7 cellular contexts compared by ENCODE assay signal in genomic region chr5:83148370-83148769, GRCh38.
"Had no signal": no experiment of that assay in that cellular context is flagged by ENCODE, and none has a peak within 500 bp of the region (broad histone marks: within the 10 kb centered on the region; RNA-seq: fewer than 3 reads in every experiment).

No MANE protein-coding gene starts in this region.

- H2AFZ ChIP-seq: GM23338 had no signal

- DNase-seq: H7, Kasumi-1, KG1 had no signal

- FAIRE-seq: HTR-8/SVneo had no signal

- H3K36me3 ChIP-seq: HAP-1 had no signal

- H3K4me1 ChIP-seq: HAP-1 had no signal

- ATAC-seq: GM23338, HCT116 had no signal

- H3K4me2 ChIP-seq: GM23338 had no signal

- H3K4me3 ChIP-seq: GM23338, HAP-1 had no signal

- H3K9me3 ChIP-seq: HAP-1 had no signal
